8 cellular contexts compared by ENCODE assay signal in genomic region chr14:77067632-77068514, GRCh38. TPM values are rescaled to one million over a fixed set of nuclear protein-coding genes. Genes with fewer than 3 reads are reported as not detected.
A peak's percentile ranks its signal among the peaks of the same experiment; 100 is the strongest.
DNase-seq lines count a peak whose midpoint lies in the region; ATAC-seq and TF ChIP-seq lines count a peak whose summit lies in the region.

No MANE protein-coding gene starts in this region.

- peaks cover 0 to 14% (median 2%) of the 10 kb centered on the region in 4 donors for H3K4me1 ChIP-seq in right lobe of liver

- intact Hi-C loops in right lobe of liver (cut with DNase I), result loop anchor here (5.0 to 10.0 kb wide), 4 partner anchors 153 to 191 kb away; no protein-coding TSS in a partner anchor

- no peak for TF ChIP-seq POLR2A in right lobe of liver (IDR thresholded peaks at IDR 0.05)

- DNase-seq in CD1c-positive myeloid dendritic cell (ENCODE audit: extremely low spot score) (peak; percentile 61), H7 (peak; percentile 92), NCI-H2227 (lab: John Stamatoyannopoulos, UW; ENCODE audit: unreplicated experiment) (peak; percentile 83), choroid plexus epithelial cell (ENCODE audit: low read depth) (peak; percentile 76), right lobe of liver (peak; percentile 70 to 73 (median 71))
- DNase-seq in activated CD4-positive, alpha-beta T cell treated with anti-CD3 and anti-CD28 coated beads for 24 hours (ENCODE audit: low read depth in 2 of 2), result peak; percentile 22 to 36
- peak; percentile 19 to 57 (median 24) for DNase-seq in stimulated activated CD4-positive, alpha-beta T cell treated with anti-CD3 and anti-CD28 coated beads, TNF-alpha, amount 100 ng/mL, for 48 hours (ENCODE audit: low read depth in 3 of 3)

- H3K36me3 ChIP-seq in H7 (replicated peaks; ENCODE audit: control insufficient read depth, insufficient read depth, low read length), result no peaks in the 10 kb centered on the region
- H3K36me3 ChIP-seq in right lobe of liver, result no peaks in the 10 kb centered on the region

- TF ChIP-seq CTCF in choroid plexus epithelial cell (conservative IDR thresholded peaks at IDR 0.05; ENCODE audit: low read depth, low read length) (peak; percentile 92), right lobe of liver (IDR thresholded peaks at IDR 0.05) (peak; percentile 89 to 92 (median 90))

- H3K27ac ChIP-seq in right lobe of liver, result no peak overlapping the region

- H3K4me3 ChIP-seq in H7 (ENCODE audit: insufficient read depth, low read depth, low read length) (no peak overlapping the region), choroid plexus epithelial cell (ENCODE audit: low read depth, low read length) (no peak overlapping the region), right lobe of liver (no peak overlapping the region)

- 14% methylated on average over 7 of the region's 11 CpGs for WGBS in right lobe of liver (ENCODE audit: insufficient coverage, low coverage, low lambda C conversion rate, missing lambda C conversion rate)

- no peaks in the 10 kb centered on the region for H3K9me3 ChIP-seq in right lobe of liver

- peak; percentile 82 to 88 (median 86) for ATAC-seq in right lobe of liver
- no peak for ATAC-seq in HG03135 (IDR thresholded peaks at IDR 0.05; ENCODE audit: unreplicated experiment)

- H3K27me3 ChIP-seq in H7 (ENCODE audit: control insufficient read depth, insufficient read depth, low read length), result no peaks in the 10 kb centered on the region
- H3K27me3 ChIP-seq in right lobe of liver, result no peaks in the 10 kb centered on the region

RNA-seq across cellular contexts. Expression of gene CIPC, which starts 30.2 kb away (rescaled TPM):
- 18.7 and 22.3 TPM in 2 replicates for total RNA-seq in H7 (2014; rRNA removed; shearing (Covaris generic))
- total RNA-seq in right lobe of liver, result 10 to 100 TPM; 10.4 to 18.7 (median 12.7) TPM

RNA-seq across cellular contexts. Expression of gene IRF2BPL, which starts 39.4 kb away (rescaled TPM):
- total RNA-seq in H7 (2014; rRNA removed; shearing (Covaris generic)), result 142 and 187 TPM in 2 replicates
- 10 to 100 TPM; 11.7 to 18.1 (median 13.7) TPM for total RNA-seq in right lobe of liver

Comparison
In these comparisons a context has a peak if more than half of its experiments do, and no peak if none do; other contexts are left out.
1. DNase-seq: peak in every context shown above with its lines; median percentile 92 in H7; 83 in NCI-H2227; 76 in choroid plexus epithelial cell; 71 in right lobe of liver; 61 in CD1c-positive myeloid dendritic cell; 29 in activated CD4-positive, alpha-beta T cell treated with anti-CD3 and anti-CD28 coated beads for 24 hours; 24 in stimulated activated CD4-positive, alpha-beta T cell treated with anti-CD3 and anti-CD28 coated beads, TNF-alpha, amount 100 ng/mL, for 48 hours.